ENCODE assay signal across 13 cellular contexts in genomic region chr19:47155141-47155540, GRCh38. TPM values are rescaled to one million over a fixed set of nuclear protein-coding genes. Genes with fewer than 3 reads are reported as not detected.
DNase-seq lines count a peak whose midpoint lies in the region; ATAC-seq and TF ChIP-seq lines count a peak whose summit lies in the region.
"Had no signal": no experiment of that assay in that cellular context is flagged by ENCODE, and none has a peak within 500 bp of the region (broad histone marks: within the 10 kb centered on the region; RNA-seq: fewer than 3 reads in every experiment).

No MANE protein-coding gene starts in this region.

- no peak overlapping the region for H3K4me3 ChIP-seq in CD4-positive, CD25-positive, alpha-beta regulatory T cell (ENCODE audit: low read depth, low read length)
- H3K4me3 ChIP-seq in fibroblast of lung (replicated peaks in 1 of 4; ENCODE audit: control extremely low read depth in 1 of 4, insufficient read depth in 1 of 4, low read depth in 3 of 4, low read length in 4 of 4) = no peak overlapping the region
- H3K4me3 ChIP-seq: psoas muscle had no signal

- no peak for DNase-seq in CD4-positive, CD25-positive, alpha-beta regulatory T cell
- DNase-seq in T-helper 17 cell (no peak), fibroblast of lung (ENCODE audit: low read depth in 2 of 2) (peak in 1 of 2 donors; percentile 70), NCI-H146 (lab: John Stamatoyannopoulos, UW) (no peak), NCI-H2081 treated with DMSO at 0.1 percent for 48 hours (lab: John Stamatoyannopoulos, UW) (no peak), dedifferentiated amniotic fluid mesenchymal stem cell (ENCODE audit: extremely low spot score) (no peak)
- DNase-seq: COR-L47; mammary epithelial cell; psoas muscle; stimulated activated CD4-positive, alpha-beta T cell treated with anti-CD3 and anti-CD28 coated beads, Interleukin-2, amount 100 ng/mL, for 48 hours; stimulated activated naive CD4-positive, alpha-beta T cell had no signal

- H3K27me3 ChIP-seq in CD4-positive, CD25-positive, alpha-beta regulatory T cell (ENCODE audit: control insufficient read depth, insufficient read depth, low read length) = no peaks in the 10 kb centered on the region
- no peaks in the 10 kb centered on the region for H3K27me3 ChIP-seq in fibroblast of lung (ENCODE audit: control insufficient read depth, insufficient read depth, low read length)

- peaks cover 39% of the 10 kb centered on the region for H3K36me3 Mint-ChIP-seq in CD4-positive, CD25-positive, alpha-beta regulatory T cell
- H3K36me3 Mint-ChIP-seq in T-helper 17 cell (ENCODE audit: low read depth) (peaks cover 2% of the 10 kb centered on the region), nephron (ENCODE audit: low read depth) (peaks cover 67% of the 10 kb centered on the region)

- H4K20me1 ChIP-seq in fibroblast of lung (ENCODE audit: control insufficient read depth, extremely low read depth, insufficient read depth, low read length) = no peaks in the 10 kb centered on the region

- no peak overlapping the region for H2AFZ ChIP-seq in fibroblast of lung (ENCODE audit: low read length)

- no peaks in the 10 kb centered on the region for H3K9me3 Mint-ChIP-seq in CD4-positive, CD25-positive, alpha-beta regulatory T cell
- H3K9me3 Mint-ChIP-seq in nephron = no peaks in the 10 kb centered on the region

- H3K36me3 ChIP-seq in CD4-positive, CD25-positive, alpha-beta regulatory T cell (ENCODE audit: control insufficient read depth, insufficient read depth, low read length) = peaks cover 38% of the 10 kb centered on the region
- H3K36me3 ChIP-seq in fibroblast of lung (ENCODE audit: control insufficient read depth, insufficient read depth, low read length) = peaks cover 11% of the 10 kb centered on the region

- peaks cover 45% of the 10 kb centered on the region for H3K4me1 ChIP-seq in CD4-positive, CD25-positive, alpha-beta regulatory T cell (ENCODE audit: control insufficient read depth, insufficient read depth, low read length, poor library complexity, severe bottlenecking)
- H3K4me1 ChIP-seq in fibroblast of lung (ENCODE audit: control insufficient read depth, extremely low read depth, insufficient read depth, low read length) = peaks cover 10% of the 10 kb centered on the region

- peak overlapping the region; percentile 12 to 82 (median 59) for H3K27ac Mint-ChIP-seq in CD4-positive, CD25-positive, alpha-beta regulatory T cell
- peak overlapping the region; percentile 74 for H3K27ac Mint-ChIP-seq in T-helper 17 cell
- H3K27ac Mint-ChIP-seq in nephron = peak overlapping the region; percentile 84 to 95 (median 93)

- H3K27me3 Mint-ChIP-seq in CD4-positive, CD25-positive, alpha-beta regulatory T cell = no peaks in the 10 kb centered on the region
- H3K27me3 Mint-ChIP-seq in T-helper 17 cell (no peaks in the 10 kb centered on the region), nephron (ENCODE audit: low read depth) (no peaks in the 10 kb centered on the region)

- no peak overlapping the region for H3K4me2 ChIP-seq in fibroblast of lung (ENCODE audit: extremely low read depth, insufficient read depth, low read length)

- H3K4me3 Mint-ChIP-seq in CD4-positive, CD25-positive, alpha-beta regulatory T cell = peak overlapping the region in 2 of 4 donors; percentile 41 to 56
- H3K4me3 Mint-ChIP-seq in T-helper 17 cell (no peak overlapping the region), nephron (peak overlapping the region in 2 of 3 experiments; percentile 5 to 20)

- H3K27ac ChIP-seq in CD4-positive, CD25-positive, alpha-beta regulatory T cell (ENCODE audit: insufficient read depth, low read length, poor library complexity, severe bottlenecking) = no peak overlapping the region
- peak overlapping the region; percentile 26 for H3K27ac ChIP-seq in fibroblast of lung (ENCODE audit: insufficient read depth, low read length)
- H3K27ac ChIP-seq: psoas muscle had no signal

- peaks cover 14% of the 10 kb centered on the region for H3K79me2 ChIP-seq in fibroblast of lung (ENCODE audit: control insufficient read depth, insufficient read depth, low read length)

- TF ChIP-seq CTCF in fibroblast of lung (conservative IDR thresholded peaks at IDR 0.05 in 1 of 2, IDR thresholded peaks at IDR 0.05 in 1 of 2; ENCODE audit: low read depth in 1 of 2, low read length in 2 of 2) = no peak
- no peak for TF ChIP-seq CTCF in nephron (IDR thresholded peaks at IDR 0.05; ENCODE audit: unreplicated experiment in 3 of 3)

- ATAC-seq in CD4-positive, CD25-positive, alpha-beta regulatory T cell (ENCODE audit: low read depth in 2 of 2) = no peak
- ATAC-seq in T-helper 17 cell (no peak), HG03460 (IDR thresholded peaks at IDR 0.05; ENCODE audit: unreplicated experiment) (no peak)
- ATAC-seq: psoas muscle had no signal

- H3K9ac ChIP-seq in fibroblast of lung (ENCODE audit: insufficient read depth, low read length) = no peak overlapping the region

- H3K9me3 ChIP-seq in CD4-positive, CD25-positive, alpha-beta regulatory T cell (ENCODE audit: control insufficient read depth in 2 of 2, low read length in 2 of 2) = no peaks in the 10 kb centered on the region
- H3K9me3 ChIP-seq in T-helper 17 cell (ENCODE audit: control insufficient read depth, low read length, poor library complexity, severe bottlenecking) (no peaks in the 10 kb centered on the region), fibroblast of lung (ENCODE audit: control insufficient read depth, insufficient read depth, low read depth, low read length) (no peaks in the 10 kb centered on the region)
- H3K9me3 ChIP-seq: psoas muscle had no signal

- peaks cover 28 to 59% (median 39%) of the 10 kb centered on the region in 4 donors for H3K4me1 Mint-ChIP-seq in CD4-positive, CD25-positive, alpha-beta regulatory T cell
- H3K4me1 Mint-ChIP-seq in T-helper 17 cell (peaks cover 31% of the 10 kb centered on the region), nephron (peaks cover 49% of the 10 kb centered on the region)

RNA-seq across cellular contexts. Expression of gene SAE1, which starts 24.5 kb away (rescaled TPM):
- total RNA-seq in CD4-positive, CD25-positive, alpha-beta regulatory T cell = 45.5 TPM
- 100 to 1,000 TPM; 106 to 127 (median 115) TPM for polyA plus RNA-seq in CD4-positive, CD25-positive, alpha-beta regulatory T cell
- total RNA-seq in T-helper 17 cell (10 to 100 TPM; 36.2 to 37.0 TPM), fibroblast of lung (80.9 and 97.9 TPM in 2 replicates)
- 152 and 218 TPM in 2 replicates for polyA plus RNA-seq in fibroblast of lung
- 123 and 184 TPM in 2 replicates for polyA plus RNA-seq in fibroblast of lung (2012)
- polyA minus RNA-seq in fibroblast of lung (ENCODE audit: low replicate concordance) = 69.5 and 81.7 TPM in 2 replicates

RNA-seq across cellular contexts. Expression of gene ZC3H4, which starts 41.6 kb away (rescaled TPM):
- total RNA-seq in CD4-positive, CD25-positive, alpha-beta regulatory T cell = 84.7 TPM
- polyA plus RNA-seq in CD4-positive, CD25-positive, alpha-beta regulatory T cell = under 1 TPM; 0.58 to 0.84 (median 0.69) TPM
- total RNA-seq in T-helper 17 cell (10 to 100 TPM; 58.4 to 60.7 TPM), fibroblast of lung (9.0 and 13.5 TPM in 2 replicates)
- 8.4 and 13.1 TPM in 2 replicates for polyA plus RNA-seq in fibroblast of lung
- polyA plus RNA-seq in fibroblast of lung (2012) = 25.4 and 27.2 TPM in 2 replicates
- polyA minus RNA-seq in fibroblast of lung (ENCODE audit: low replicate concordance) = 17.9 and 32.1 TPM in 2 replicates
